In the genomic region with DNA sequence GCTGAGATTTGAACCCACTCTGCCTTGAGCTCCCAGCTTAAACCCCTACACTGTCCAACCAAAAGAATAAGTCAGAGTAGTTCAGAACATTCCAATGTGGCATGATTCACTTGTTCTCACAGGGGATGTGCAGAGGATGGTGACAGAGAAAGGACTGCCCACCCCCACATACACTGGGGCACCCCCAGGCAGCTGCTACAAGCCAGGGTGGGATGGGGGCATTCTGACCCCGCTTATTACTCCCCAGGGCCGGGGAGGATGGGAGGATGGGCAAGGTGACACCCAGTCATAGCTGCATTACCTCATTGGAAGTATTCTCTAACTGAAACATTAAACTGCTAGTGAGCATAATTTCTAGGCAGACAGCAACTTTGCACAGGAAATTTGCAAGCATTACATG, we compare ENCODE assay signal across 25 cellular contexts.
DNase-seq lines count a peak whose midpoint lies in the region; TF ChIP-seq lines count a peak whose summit lies in the region.
"Had no signal": no experiment of that assay in that cellular context is flagged by ENCODE, and none has a peak within 500 bp of the region (broad histone marks: within the 10 kb centered on the region; RNA-seq: fewer than 3 reads in every experiment).

No MANE protein-coding gene starts in this region.

- WGBS in smooth muscle cell (ENCODE audit: low lambda C conversion rate): 62% methylated on average over 2 of the region's 2 CpGs
- WGBS in mesenchymal stem cell: 20% methylated on average over 1 of the region's 2 CpGs

- H3K27ac Mint-ChIP-seq in neural progenitor cell: peak overlapping the region; percentile 84
- H3K27ac Mint-ChIP-seq in nephron progenitor cell: no peak overlapping the region
- H3K27ac Mint-ChIP-seq: CD4-positive, alpha-beta memory T cell; IgD-negative memory B cell had no signal

- H3K4me1 Mint-ChIP-seq in neural progenitor cell (peaks cover 77% of the 10 kb centered on the region), nephron progenitor cell (peaks cover 43% of the 10 kb centered on the region)
- H3K4me1 Mint-ChIP-seq: CD4-positive, alpha-beta memory T cell; IgD-negative memory B cell had no signal

- H3K9me3 Mint-ChIP-seq in neural progenitor cell (no peaks in the 10 kb centered on the region), nephron progenitor cell (no peaks in the 10 kb centered on the region)
- H3K9me3 Mint-ChIP-seq: IgD-negative memory B cell had no signal

- H2AFZ ChIP-seq in neural progenitor cell (replicated peaks): no peak overlapping the region
- H2AFZ ChIP-seq in smooth muscle cell (ENCODE audit: low read depth): no peak overlapping the region
- no peak overlapping the region for H2AFZ ChIP-seq in mesenchymal stem cell (ENCODE audit: low read depth, low read length)

- H3K4me3 ChIP-seq in HEK293 (ENCODE audit: low read depth, low read length) (no peak overlapping the region), dorsolateral prefrontal cortex (no peak overlapping the region), neural progenitor cell (no peak overlapping the region), smooth muscle cell (no peak overlapping the region), mesenchymal stem cell (ENCODE audit: insufficient read depth in 1 of 2, low read depth in 1 of 2, low read length in 2 of 2) (no peak overlapping the region)
- H3K4me3 ChIP-seq: A549, GM12878, SJSA1 had no signal

- H3K4me1 ChIP-seq in HEK293 (ENCODE audit: control insufficient read depth, insufficient read depth, low read length): no peaks in the 10 kb centered on the region
- H3K4me1 ChIP-seq in neural progenitor cell: peaks cover 52% of the 10 kb centered on the region
- H3K4me1 ChIP-seq in smooth muscle cell (ENCODE audit: low read depth): peaks cover 19% of the 10 kb centered on the region
- H3K4me1 ChIP-seq in mesenchymal stem cell (ENCODE audit: control insufficient read depth, insufficient read depth, low read depth, low read length): no peaks in the 10 kb centered on the region
- H3K4me1 ChIP-seq: A549, SJSA1 had no signal

- H3K36me3 Mint-ChIP-seq in neural progenitor cell (no peaks in the 10 kb centered on the region), nephron progenitor cell (ENCODE audit: low read depth) (no peaks in the 10 kb centered on the region)
- H3K36me3 Mint-ChIP-seq: CD4-positive, alpha-beta memory T cell; IgD-negative memory B cell had no signal

- no peak overlapping the region for H2BK15ac ChIP-seq in mesenchymal stem cell (ENCODE audit: low read depth, poor library complexity, severe bottlenecking)

- no peak overlapping the region for H4K8ac ChIP-seq in mesenchymal stem cell (ENCODE audit: low read length)

- H2AK5ac ChIP-seq in mesenchymal stem cell (ENCODE audit: low read length, severe bottlenecking): no peak overlapping the region

- H3K36me3 ChIP-seq in HEK293 (ENCODE audit: control insufficient read depth in 2 of 2, insufficient read depth in 1 of 2, low read length in 2 of 2) (no peaks in the 10 kb centered on the region), neural progenitor cell (no peaks in the 10 kb centered on the region), smooth muscle cell (ENCODE audit: low read depth) (no peaks in the 10 kb centered on the region), mesenchymal stem cell (ENCODE audit: control insufficient read depth in 1 of 2, insufficient read depth in 2 of 2, low read depth in 1 of 2, low read length in 2 of 2) (no peaks in the 10 kb centered on the region)
- H3K36me3 ChIP-seq: SJSA1 had no signal

- no peak overlapping the region for H3K4me3 Mint-ChIP-seq in neural progenitor cell
- no peak overlapping the region for H3K4me3 Mint-ChIP-seq in nephron progenitor cell
- H3K4me3 Mint-ChIP-seq: CD4-positive, alpha-beta memory T cell; IgD-negative memory B cell had no signal

- POLR2A ChIA-PET in HEK293 (lab: Yijun Ruan, JAX): no interaction called here

- H4K91ac ChIP-seq in mesenchymal stem cell (ENCODE audit: low read length): no peak overlapping the region

- H3K27ac ChIP-seq in HEK293 (ENCODE audit: extremely low read depth, low read depth, low read length): no peak overlapping the region
- peak overlapping the region in 45 of 59 donors; percentile 10 to 83 (median 54) for H3K27ac ChIP-seq in dorsolateral prefrontal cortex
- H3K27ac ChIP-seq in neural progenitor cell: no peak overlapping the region
- H3K27ac ChIP-seq in smooth muscle cell (ENCODE audit: low read depth): peak overlapping the region; percentile 29
- H3K27ac ChIP-seq in mesenchymal stem cell (ENCODE audit: low read length, poor library complexity, severe bottlenecking): no peak overlapping the region
- H3K27ac ChIP-seq: A549, HL-60, KMS-11, SJSA1 had no signal

- TF ChIP-seq CTCF in HEK293 (tag by site-specific recombination; IDR thresholded peaks at IDR 0.05): no peak
- TF ChIP-seq CTCF in dorsolateral prefrontal cortex (IDR thresholded peaks at IDR 0.05 in 54 of 56, conservative IDR thresholded peaks at IDR 0.05 in 2 of 56; ENCODE audit: low read depth in 1 of 56, partially characterized antibody in 56 of 56): no peak
- TF ChIP-seq CTCF in neural progenitor cell (IDR thresholded peaks at IDR 0.05): no peak
- no peak for TF ChIP-seq CTCF in smooth muscle cell (IDR thresholded peaks at IDR 0.05; ENCODE audit: borderline replicate concordance, insufficient read depth, poor library complexity, severe bottlenecking)
- TF ChIP-seq CTCF in nephron progenitor cell (IDR thresholded peaks at IDR 0.05): no peak

- no peak overlapping the region for H3K14ac ChIP-seq in mesenchymal stem cell (ENCODE audit: low read length in 2 of 2)

- no peak overlapping the region for H3K23ac ChIP-seq in mesenchymal stem cell (ENCODE audit: low read length in 2 of 2)

- H3K4me2 ChIP-seq in neural progenitor cell (no peak overlapping the region), smooth muscle cell (no peak overlapping the region), mesenchymal stem cell (ENCODE audit: low read length, poor library complexity, severe bottlenecking) (no peak overlapping the region)
- H3K4me2 ChIP-seq: A549, KMS-11 had no signal

- no peaks in the 10 kb centered on the region for H3K79me2 ChIP-seq in neural progenitor cell (ENCODE audit: low read depth)
- H3K79me2 ChIP-seq in smooth muscle cell (ENCODE audit: low read depth): no peaks in the 10 kb centered on the region

- CTCF ChIA-PET in HEK293 (lab: Yijun Ruan, JAX): interaction anchor here (1.0 kb wide), 1 partner anchor 36 kb away, joined by 3 read pairs; no protein-coding TSS in a partner anchor

- H3K27me3 Mint-ChIP-seq in neural progenitor cell (ENCODE audit: insufficient read depth, low read depth) (peaks cover 7% of the 10 kb centered on the region), nephron progenitor cell (ENCODE audit: low read depth, poor library complexity) (peaks cover 5% of the 10 kb centered on the region)

- H3K4ac ChIP-seq in mesenchymal stem cell (ENCODE audit: low read depth in 1 of 2, low read length in 2 of 2): no peak overlapping the region

- H3K9ac ChIP-seq in neural progenitor cell: no peak overlapping the region
- no peak overlapping the region for H3K9ac ChIP-seq in smooth muscle cell (ENCODE audit: low read depth)
- H3K9ac ChIP-seq in mesenchymal stem cell (ENCODE audit: low read length): no peak overlapping the region
- H3K9ac ChIP-seq: KMS-11 had no signal

- intact Hi-C loops in dorsolateral prefrontal cortex (cut with DNase I): no loop called here

- H3K79me1 ChIP-seq in mesenchymal stem cell (replicated peaks; ENCODE audit: low read length, poor library complexity, severe bottlenecking): no peaks in the 10 kb centered on the region

- DNase-seq in dorsolateral prefrontal cortex (peak in 1 of 10 donors; percentile 30), neural progenitor cell (ENCODE audit: low spot score) (no peak), smooth muscle cell (lab: John Stamatoyannopoulos, UW; ENCODE audit: unreplicated experiment) (no peak), mesenchymal stem cell (no peak), nephron progenitor cell (no peak), glomerular visceral epithelial cell (ENCODE audit: extremely low spot score) (no peak)
- DNase-seq: C1 segment of cervical spinal cord; CD4-positive, alpha-beta memory T cell; COR-L47; DMS53; MM.1S; NCI-H1694; NCI-H2029 treated with DMSO at 0.1 percent for 48 hours; NCI-H2227 treated with DMSO at 0.1 percent for 48 hours; NCI-H510A; NCI-H69; Right ventricle myocardium superior; RPMI8226 had no signal

- H3K18ac ChIP-seq in mesenchymal stem cell (ENCODE audit: low read depth in 1 of 2, low read length in 2 of 2): no peak overlapping the region

- no peak overlapping the region for H2BK5ac ChIP-seq in mesenchymal stem cell (ENCODE audit: low read depth, low read length, poor library complexity, severe bottlenecking)

- H2BK12ac ChIP-seq in mesenchymal stem cell (ENCODE audit: low read length in 2 of 2): no peak overlapping the region

- peaks cover 12% of the 10 kb centered on the region for H3F3A ChIP-seq in neural progenitor cell (ENCODE audit: low read depth)
- H3F3A ChIP-seq in smooth muscle cell (ENCODE audit: low read depth): no peaks in the 10 kb centered on the region

- H3K9me3 ChIP-seq in HEK293 (ENCODE audit: control insufficient read depth, insufficient read depth, low read depth, low read length) (no peaks in the 10 kb centered on the region), neural progenitor cell (ENCODE audit: low read depth) (no peaks in the 10 kb centered on the region), smooth muscle cell (replicated peaks; ENCODE audit: low read depth) (no peaks in the 10 kb centered on the region), mesenchymal stem cell (ENCODE audit: control insufficient read depth, low read length) (no peaks in the 10 kb centered on the region)
- H3K9me3 ChIP-seq: A549, SJSA1 had no signal

- H4K20me1 ChIP-seq in neural progenitor cell (ENCODE audit: low read depth) (no peaks in the 10 kb centered on the region), smooth muscle cell (ENCODE audit: low read depth) (no peaks in the 10 kb centered on the region)

- no peak overlapping the region for H2BK120ac ChIP-seq in mesenchymal stem cell (ENCODE audit: low read depth, low read length)

- H3K27me3 ChIP-seq in dorsolateral prefrontal cortex (peaks cover 0 to 11% (median 0%) of the 10 kb centered on the region in 45 donors), neural progenitor cell (no peaks in the 10 kb centered on the region), smooth muscle cell (ENCODE audit: low read depth) (no peaks in the 10 kb centered on the region), mesenchymal stem cell (ENCODE audit: control insufficient read depth in 1 of 2, insufficient read depth in 1 of 2, low read length in 2 of 2) (peaks cover 30 to 47% of the 10 kb centered on the region in 2 experiments)

TF ChIP-seq in HEK293, 187 proteins besides CTCF, POLR2A, EP300 and RAD21 (continues in another document):
- TF ChIP-seq MEIS1 (CRISPR knock-in tag; IDR thresholded peaks at IDR 0.05; ENCODE audit: borderline replicate concordance) (no peak), EGR2 (tag by site-specific recombination; IDR thresholded peaks at IDR 0.05; ENCODE audit: low read depth) (peak; percentile 31; the same call in 1 of the 2 replicates)

Comparison
In these comparisons a context has a peak if more than half of its experiments do, and no peak if none do; other contexts are left out.
1. H3K27ac ChIP-seq: peak in dorsolateral prefrontal cortex (45 of 59) and smooth muscle cell (single experiment); none in HEK293 (single experiment), neural progenitor cell (single experiment) and mesenchymal stem cell (single experiment).